In genomic region chr10:84095821-84096497, GRCh38 we compare ENCODE assay signal across 20 cellular contexts. TPM values are rescaled to one million over a fixed set of nuclear protein-coding genes. Genes with fewer than 3 reads are reported as not detected.
DNase-seq lines count a peak whose midpoint lies in the region; ATAC-seq and TF ChIP-seq lines count a peak whose summit lies in the region.
"Had no signal": no experiment of that assay in that cellular context is flagged by ENCODE, and none has a peak within 500 bp of the region (broad histone marks: within the 10 kb centered on the region; RNA-seq: fewer than 3 reads in every experiment).

No MANE protein-coding gene starts in this region.

- H3K4me3 ChIP-seq in adipocyte (ENCODE audit: low read length) (no peak overlapping the region), ovary (no peak overlapping the region), hepatocyte (no peak overlapping the region)
- H3K4me3 ChIP-seq: MG63 had no signal

- TF ChIP-seq POLR2A in ovary (IDR thresholded peaks at IDR 0.05) = no peak

- H3K9me3 ChIP-seq in adipocyte (ENCODE audit: control insufficient read depth, low read length) (no peaks in the 10 kb centered on the region), ovary (no peaks in the 10 kb centered on the region), hepatocyte (ENCODE audit: low read depth) (no peaks in the 10 kb centered on the region)
- H3K9me3 ChIP-seq: MG63, neutrophil had no signal

- H3K79me2 ChIP-seq in hepatocyte = no peaks in the 10 kb centered on the region

- intact Hi-C loops in ovary (cut with DNase I) = no loop called here

- no peaks in the 10 kb centered on the region for H3K9me2 ChIP-seq in hepatocyte (replicated peaks; ENCODE audit: insufficient read depth)

- TF ChIP-seq EP300 in ovary (IDR thresholded peaks at IDR 0.05) = no peak

- TF ChIP-seq CTCF in ovary (IDR thresholded peaks at IDR 0.05) = no peak
- TF ChIP-seq CTCF in hepatocyte (IDR thresholded peaks at IDR 0.05; ENCODE audit: poor library complexity) = no peak

- ATAC-seq in GM18907 (IDR thresholded peaks at IDR 0.05; ENCODE audit: unreplicated experiment) = no peak
- ATAC-seq: activated T-helper 17 cell treated with anti-CD3 and anti-CD28 coated beads, Interleukin-2, amount 50 U/mL, for 72 hours had no signal

- no peak overlapping the region for H3K27ac ChIP-seq in ovary
- H3K27ac ChIP-seq in hepatocyte = no peak overlapping the region
- H3K27ac ChIP-seq: neutrophil had no signal

- H3K9ac ChIP-seq in adipocyte (ENCODE audit: low read length) = peak overlapping the region; percentile 11

- DNase-seq in Ammon's horn (ENCODE audit: low spot score) (peak; percentile 22), adipocyte (ENCODE audit: low read depth) (peak; percentile 3), fibroblast of the conjunctiva (ENCODE audit: low read depth) (peak; percentile 20), midbrain (lab: John Stamatoyannopoulos, UW) (peak; percentile 4), COLO668 (lab: John Stamatoyannopoulos, UW; ENCODE audit: unreplicated experiment) (no peak), ovary (no peak), hepatocyte (ENCODE audit: low spot score) (no peak)
- DNase-seq: activated CD4-positive, CD25-positive, alpha-beta regulatory T cell treated with anti-CD3 and anti-CD28 coated beads, Interleukin-2, amount 50 U/mL, for 72 hours; COR-L47; endodermal cell; foreskin melanocyte; IMR-90; mesendoderm; MG63; NCI-H1694; NCI-H446 treated with DMSO at 0.1 percent for 48 hours; stimulated activated CD4-positive, alpha-beta T cell treated with anti-CD3 and anti-CD28 coated beads, Interleukin-2, amount 100 ng/mL, for 24 hours had no signal

- no peak overlapping the region for H3K4me2 ChIP-seq in hepatocyte

- WGBS in ovary, 3 donors = 4 to 8% (median 4%) methylated on average over 4 of the region's 4 CpGs
- WGBS in hepatocyte (ENCODE audit: low lambda C conversion rate, missing lambda C conversion rate) = 64% methylated on average over 4 of the region's 4 CpGs

- H3K4me1 ChIP-seq in adipocyte (ENCODE audit: control insufficient read depth, insufficient read depth, low read length) (peaks cover 33% of the 10 kb centered on the region), ovary (ENCODE audit: insufficient read depth) (no peaks in the 10 kb centered on the region), hepatocyte (ENCODE audit: insufficient read depth) (no peaks in the 10 kb centered on the region)

- no peaks in the 10 kb centered on the region for H3K36me3 ChIP-seq in adipocyte (ENCODE audit: control insufficient read depth, insufficient read depth, low read length, severe bottlenecking)
- H3K36me3 ChIP-seq in ovary = no peaks in the 10 kb centered on the region
- H3K36me3 ChIP-seq in hepatocyte (replicated peaks; ENCODE audit: insufficient read depth, low read depth) = no peaks in the 10 kb centered on the region
- H3K36me3 ChIP-seq: MG63, neutrophil had no signal

- H4K20me1 ChIP-seq in hepatocyte (ENCODE audit: insufficient read depth, poor library complexity, severe bottlenecking) = no peaks in the 10 kb centered on the region

- H3K27me3 ChIP-seq in adipocyte (replicated peaks; ENCODE audit: control insufficient read depth, insufficient read depth, low read length) (no peaks in the 10 kb centered on the region), ovary (no peaks in the 10 kb centered on the region), hepatocyte (no peaks in the 10 kb centered on the region)
- H3K27me3 ChIP-seq: MG63 had no signal

- H2AFZ ChIP-seq in hepatocyte = no peak overlapping the region

RNA-seq across cellular contexts. Expression of gene GHITM, which starts 43.4 kb away (rescaled TPM):
- total RNA-seq in ovary = 100 to 1,000 TPM in 3 of 7 donors, 10 to 100 TPM in 4; 82.5 to 101 (median 95.6) TPM
- 100 to 1,000 TPM; 101 to 190 TPM for polyA plus RNA-seq in ovary
- total RNA-seq in hepatocyte = 273 and 274 TPM in 2 replicates
- polyA plus RNA-seq in hepatocyte = 190 and 215 TPM in 2 replicates

Comparison
In these comparisons a context has a peak if more than half of its experiments do, and no peak if none do; other contexts are left out.
1. DNase-seq: peak in Ammon's horn (single experiment), adipocyte (single experiment), fibroblast of the conjunctiva (single experiment) and midbrain (single experiment); none in COLO668 (single experiment), ovary (0 of 5) and hepatocyte (single experiment).